ENCODE assay signal across 1 cellular context in genomic region chr4:118669220-118669619, GRCh38.
TF ChIP-seq lines count a peak whose summit lies in the region.
"Not testable (repeated sequence)": the region's sequence is repeated elsewhere in the genome, so short reads cannot be mapped to it uniquely, and the experiment has no call there.

No MANE protein-coding gene starts in this region.

TF ChIP-seq in HepG2, 621 proteins besides CTCF, POLR2A, EP300 and RAD21 (continued from another document and continues in another):
- TF ChIP-seq ZHX2 (IDR thresholded peaks at IDR 0.05; ENCODE audit: low read depth): not testable (repeated sequence)
- TF ChIP-seq ZHX2 (CRISPR knock-in tag; IDR thresholded peaks at IDR 0.05; ENCODE audit: borderline replicate concordance) (0 out of 2 replicates have a peak, but pooled peaks have one; percentile 78), MIXL1 (CRISPR knock-in tag; IDR thresholded peaks at IDR 0.05) (peak; percentile 91), HMGXB3 (CRISPR knock-in tag; IDR thresholded peaks at IDR 0.05; ENCODE audit: borderline replicate concordance) (peak; percentile 92), MYNN (CRISPR knock-in tag; IDR thresholded peaks at IDR 0.05; ENCODE audit: low read depth) (peak; percentile 77; the same call in 1 of the 2 replicates), KLF9 (CRISPR knock-in tag; IDR thresholded peaks at IDR 0.05; ENCODE audit: low read depth) (0 out of 2 replicates have a peak, but pooled peaks have one; percentile 59), ZBTB7B (CRISPR knock-in tag; IDR thresholded peaks at IDR 0.05) (0 out of 2 replicates have a peak, but pooled peaks have one; percentile 40), IRF2 (CRISPR knock-in tag; IDR thresholded peaks at IDR 0.05) (peak; percentile 72; the same call in 1 of the 2 replicates), YEATS2 (CRISPR knock-in tag; IDR thresholded peaks at IDR 0.05; ENCODE audit: borderline replicate concordance) (peak; percentile 62; the same call in 1 of the 2 replicates), HMGXB4 (CRISPR knock-in tag; IDR thresholded peaks at IDR 0.05; ENCODE audit: borderline replicate concordance in 1 of 2, low read depth in 1 of 2) (0 out of 4 replicates have a peak, but pooled peaks of 1 of the 2 experiments have one; percentile 25), KAT8 (CRISPR knock-in tag; IDR thresholded peaks at IDR 0.05) (0 out of 2 replicates have a peak, but pooled peaks have one; percentile 44), NKX3-1 (CRISPR knock-in tag; IDR thresholded peaks at IDR 0.05) (peak; percentile 81), IKZF5 (CRISPR knock-in tag; IDR thresholded peaks at IDR 0.05) (peak; percentile 54; the same call in 1 of the 2 replicates), SOX5 (CRISPR knock-in tag; IDR thresholded peaks at IDR 0.05; ENCODE audit: borderline replicate concordance) (peak; percentile 48; the same call in 1 of the 2 replicates), ARID5B (CRISPR knock-in tag; IDR thresholded peaks at IDR 0.05) (peak; percentile 71), FOXP4 (CRISPR knock-in tag; IDR thresholded peaks at IDR 0.05) (0 out of 2 replicates have a peak, but pooled peaks have one; percentile 20), MED1 (CRISPR knock-in tag; IDR thresholded peaks at IDR 0.05) (peak; percentile 47; the same call in 1 of the 2 replicates), MEIS2 (CRISPR knock-in tag; IDR thresholded peaks at IDR 0.05) (peak; percentile 75), MED13 (CRISPR knock-in tag; IDR thresholded peaks at IDR 0.05) (peak; percentile 47; the same call in 1 of the 2 replicates), ATAD3A (CRISPR knock-in tag; IDR thresholded peaks at IDR 0.05) (0 out of 2 replicates have a peak, but pooled peaks have one; percentile 50), ELF3 (CRISPR knock-in tag; IDR thresholded peaks at IDR 0.05) (peak; percentile 93), ZNF639 (CRISPR knock-in tag; conservative IDR thresholded peaks at IDR 0.05) (0 out of 2 replicates have a peak, but pooled peaks have one; percentile 53), ZNF777 (CRISPR knock-in tag; IDR thresholded peaks at IDR 0.05) (peak; percentile 49; the same call in 1 of the 2 replicates), DRAP1 (CRISPR knock-in tag; IDR thresholded peaks at IDR 0.05) (peak; percentile 52; the same call in 1 of the 2 replicates), GATAD2A (CRISPR knock-in tag; IDR thresholded peaks at IDR 0.05) (peak; percentile 51), ZFP37 (CRISPR knock-in tag; IDR thresholded peaks at IDR 0.05; ENCODE audit: borderline replicate concordance) (peak; percentile 93; the same call in 1 of the 2 replicates), ETV5 (CRISPR knock-in tag; IDR thresholded peaks at IDR 0.05; ENCODE audit: borderline replicate concordance) (peak; percentile 49; the same call in 1 of the 2 replicates), MTERF4 (CRISPR knock-in tag; IDR thresholded peaks at IDR 0.05) (0 out of 2 replicates have a peak, but pooled peaks have one; percentile 37)
